25 cellular contexts compared by ENCODE assay signal in the genomic region with DNA sequence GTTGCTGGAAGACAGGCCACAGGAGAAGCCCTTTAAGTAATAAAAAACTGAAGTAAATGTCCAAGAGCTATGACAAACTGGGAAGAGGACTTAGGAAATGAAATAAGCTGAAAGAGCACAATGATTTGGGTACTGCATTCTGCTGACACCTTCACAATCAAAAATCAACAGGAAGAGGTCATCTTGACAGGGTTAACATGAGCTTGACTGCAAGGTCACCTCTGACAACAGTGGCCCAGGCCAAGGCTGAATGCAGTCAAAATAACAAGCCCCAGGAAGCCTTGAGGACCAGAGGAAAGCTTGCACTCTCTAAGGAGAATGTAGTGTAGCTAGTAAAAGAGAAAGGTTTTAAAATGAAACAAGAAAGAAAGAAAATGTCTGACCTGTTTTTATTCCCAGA.
"Had no signal": no experiment of that assay in that cellular context is flagged by ENCODE, and none has a peak within 500 bp of the region (broad histone marks: within the 10 kb centered on the region; RNA-seq: fewer than 3 reads in every experiment).

No MANE protein-coding gene starts in this region.

- H3K9me3 ChIP-seq: body of pancreas, esophagus muscularis mucosa, gastrocnemius medialis had no signal

- H3K27me3 ChIP-seq: body of pancreas, gastrocnemius medialis had no signal

- H3K4me1 ChIP-seq: body of pancreas, esophagus muscularis mucosa, foreskin keratinocyte, gastrocnemius medialis had no signal

- DNase-seq: activated CD4-positive, alpha-beta memory T cell treated with anti-CD3 and anti-CD28 coated beads, Interleukin-2, amount 10 ng/mL, durations not matched to agents 7 days and 5 days; activated CD4-positive, alpha-beta T cell treated with anti-CD3 and anti-CD28 coated beads for 36 hours; activated CD4-positive, alpha-beta T cell treated with anti-CD3 and anti-CD28 coated beads, Interleukin-2, amount 10 ng/mL, durations not matched to agents 24 days and 14 days; activated CD4-positive, CD25-positive, alpha-beta regulatory T cell; activated CD4-positive, CD25-positive, alpha-beta regulatory T cell treated with anti-CD3 and anti-CD28 coated beads, Interleukin-2, amount 50 U/mL, for 72 hours; activated effector memory CD4-positive, alpha-beta T cell treated with Interleukin-2 at 50 U/mL for 16 hours; activated gamma-delta T cell treated with Interleukin-2 at 50 U/mL for 16 hours; activated naive CD4-positive, alpha-beta T cell treated with anti-CD3 and anti-CD28 coated beads, Interleukin-2, amount 50 U/mL, for 16 hours; activated naive CD4-positive, alpha-beta T cell treated with Interleukin-2 at 50 U/mL for 16 hours; activated T-cell treated with anti-CD3 and anti-CD28 coated beads, Interleukin-2, amount 50 U/mL, for 4 hours; amniotic stem cell; aorta; body of pancreas; caudate nucleus; cortex of kidney; dermis blood vessel endothelial cell; effector CD4-positive, alpha-beta T cell; effector memory CD8-positive, alpha-beta T cell; erythroblast; foreskin keratinocyte; gastrocnemius medialis; glutamatergic neuron; T-helper 2 cell had no signal

- H3K27ac ChIP-seq: body of pancreas, esophagus muscularis mucosa, foreskin keratinocyte, gastrocnemius medialis had no signal

- H3K36me3 ChIP-seq: esophagus muscularis mucosa, gastrocnemius medialis had no signal

- ATAC-seq: activated CD4-positive, alpha-beta T cell treated with anti-CD3 and anti-CD28 coated beads for 36 hours; activated T-cell treated with anti-CD3 and anti-CD28 coated beads, Interleukin-2, amount 50 U/mL, for 4 hours; activated T-helper 17 cell treated with anti-CD3 and anti-CD28 coated beads, Interleukin-2, amount 50 U/mL, for 72 hours; body of pancreas; effector memory CD8-positive, alpha-beta T cell; foreskin keratinocyte; gastrocnemius medialis had no signal

- H3K4me3 ChIP-seq: body of pancreas, esophagus muscularis mucosa, gastrocnemius medialis had no signal
